In genomic region chr14:35978561-35978960, GRCh38 we compare ENCODE assay signal across 10 cellular contexts.
"Had no signal": no experiment of that assay in that cellular context is flagged by ENCODE, and none has a peak within 500 bp of the region (broad histone marks: within the 10 kb centered on the region; RNA-seq: fewer than 3 reads in every experiment).

No MANE protein-coding gene starts in this region.

- H3K9ac ChIP-seq: GM23248, KMS-11 had no signal

- H3K4me2 ChIP-seq: KMS-11 had no signal

- DNase-seq: GM23248, GOT3, H7, HFFc6, IMR-90, KBM-7 had no signal

- H3K36me3 ChIP-seq: HAP-1 had no signal

- ATAC-seq: HCT116 had no signal

- H3K27ac ChIP-seq: GM23248, HL-60, KMS-11 had no signal

- H3K4me1 ChIP-seq: HAP-1 had no signal

- H3K4me3 ChIP-seq: GM23248, HAP-1 had no signal

- H3K9me3 ChIP-seq: HAP-1 had no signal

- H2AFZ ChIP-seq: GM23248 had no signal
